1 cellular context compared by ENCODE assay signal in genomic region chr16:6068063-6068462, GRCh38.
TF ChIP-seq lines count a peak whose summit lies in the region.

No MANE protein-coding gene starts in this region.

TF ChIP-seq in neural cell, 6 proteins besides CTCF, POLR2A, EP300 and RAD21 (continued from another document):
- no peak for TF ChIP-seq REST (IDR thresholded peaks at IDR 0.05; ENCODE audit: borderline replicate concordance)
- TF ChIP-seq POLR2AphosphoS5 (IDR thresholded peaks at IDR 0.05): no peak
TF ChIP-seq in neural cell: peak in this region for 0.
